28 cellular contexts compared by ENCODE assay signal in the genomic region with DNA sequence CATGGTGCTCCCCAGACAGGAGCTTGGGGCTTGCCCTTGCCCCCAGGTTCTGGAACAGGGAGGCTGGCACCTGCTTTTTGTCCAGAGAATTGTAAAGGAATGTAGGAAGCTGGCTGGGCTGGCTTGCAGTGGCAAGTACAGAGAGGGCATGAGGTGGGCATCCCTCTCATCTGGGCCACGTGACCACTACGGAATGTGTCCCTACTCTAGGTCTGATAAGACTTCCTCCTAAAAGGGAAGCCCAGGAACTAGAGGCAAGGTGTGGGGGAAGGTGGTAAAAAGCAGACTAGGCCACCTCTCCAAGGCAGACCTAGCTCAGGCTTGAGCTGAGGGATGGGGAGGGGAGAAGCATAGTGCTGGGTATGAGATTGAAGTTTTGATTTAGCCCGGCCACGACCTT. TPM values are rescaled to one million over a fixed set of nuclear protein-coding genes. Genes with fewer than 3 reads are reported as not detected.
DNase-seq lines count a peak whose midpoint lies in the region; ATAC-seq, FAIRE-seq and TF ChIP-seq lines count a peak whose summit lies in the region.
"Had no signal": no experiment of that assay in that cellular context is flagged by ENCODE, and none has a peak within 500 bp of the region (broad histone marks: within the 10 kb centered on the region; RNA-seq: fewer than 3 reads in every experiment).

No MANE protein-coding gene starts in this region.

- H3K4me3 Mint-ChIP-seq in Calu3 (ENCODE audit: low read depth, unreplicated experiment) (no peak overlapping the region), endodermal cell (no peak overlapping the region)
- H3K4me3 Mint-ChIP-seq: CD4-positive, alpha-beta memory T cell had no signal

- no peak for TF ChIP-seq RAD21 in A549 (conservative IDR thresholded peaks at IDR 0.05 in 1 of 2, IDR thresholded peaks at IDR 0.05 in 1 of 2)

- H3K27ac ChIP-seq in A549 (peak overlapping the region; percentile 96 to 97), endodermal cell (ENCODE audit: low read depth, low read length) (no peak overlapping the region), pancreas (peak overlapping the region; percentile 42 to 91 (median 83))
- H3K27ac ChIP-seq: BLaER1 treated with 17β-estradiol and CSF1 and Interleukin-3, amounts not matched to agents 10 nM and 100 nM; HL-60; RWPE1; SK-N-MC had no signal

- WGBS in A549 (ENCODE audit: missing lambda C conversion rate): 95% methylated on average over 4 of the region's 4 CpGs
- WGBS in endodermal cell (ENCODE audit: insufficient coverage in 1 of 2, insufficient read length in 1 of 2), 2 experiments: 86 to 87% methylated on average over 4 of the region's 4 CpGs
- 72 to 83% methylated on average over 4 of the region's 4 CpGs for WGBS in pancreas, 2 donors

- TF ChIP-seq POLR2A in A549 (IDR thresholded peaks at IDR 0.05; ENCODE audit: low read length): no peak

- no peak overlapping the region for H3K4me2 ChIP-seq in A549

- no peaks in the 10 kb centered on the region for H3K27me3 Mint-ChIP-seq in Calu3 (ENCODE audit: unreplicated experiment)
- H3K27me3 Mint-ChIP-seq in endodermal cell (ENCODE audit: insufficient read depth): no peaks in the 10 kb centered on the region

- ATAC-seq in A549: no peak
- no peak for ATAC-seq in pancreas

- CTCF ChIA-PET in A549 (lab: Yijun Ruan, JAX): interaction anchor here (3.0 kb wide), 1 partner anchor 27 kb away, joined by 14 read pairs; no protein-coding TSS in a partner anchor
- CTCF ChIA-PET in Calu3 (lab: Charles Lee): no interaction called here

- H3K9ac ChIP-seq in endodermal cell (ENCODE audit: extremely low read depth, low read length, poor library complexity, severe bottlenecking): no peak overlapping the region
- H3K9ac ChIP-seq: BLaER1 treated with 17β-estradiol and CSF1 and Interleukin-3, amounts not matched to agents 10 nM and 100 nM had no signal

- H3K9me3 Mint-ChIP-seq in Calu3 (ENCODE audit: low read depth, unreplicated experiment) (no peaks in the 10 kb centered on the region), endodermal cell (no peaks in the 10 kb centered on the region)
- H3K9me3 Mint-ChIP-seq: CD4-positive, alpha-beta memory T cell had no signal

- H3K9me3 ChIP-seq in A549: no peaks in the 10 kb centered on the region
- H3K9me3 ChIP-seq in endodermal cell (ENCODE audit: control insufficient read depth, low read length): no peaks in the 10 kb centered on the region
- H3K9me3 ChIP-seq in pancreas: no peaks in the 10 kb centered on the region
- H3K9me3 ChIP-seq: BLaER1 treated with 17β-estradiol and CSF1 and Interleukin-3, amounts not matched to agents 10 nM and 100 nM; MG63 had no signal

- H3K4me1 ChIP-seq in A549 (peaks cover 44% of the 10 kb centered on the region), endodermal cell (ENCODE audit: control insufficient read depth, insufficient read depth, low read length) (peaks cover 19% of the 10 kb centered on the region), pancreas (peaks cover 42 to 57% (median 45%) of the 10 kb centered on the region in 3 donors)

- BruUV-seq in Calu3 (replicated peaks; lab: Mats Ljungman, UMichigan): no TSS peak

- TF ChIP-seq EP300 in A549 (IDR thresholded peaks at IDR 0.05): no peak

- H3K36me3 ChIP-seq in endodermal cell (ENCODE audit: control insufficient read depth, insufficient read depth, low read length) (no peaks in the 10 kb centered on the region), pancreas (no peaks in the 10 kb centered on the region)
- H3K36me3 ChIP-seq: BLaER1 treated with 17β-estradiol and CSF1 and Interleukin-3, amounts not matched to agents 10 nM and 100 nM; MG63 had no signal

- H3K4me3 ChIP-seq in A549 (no peak overlapping the region), endodermal cell (ENCODE audit: low read length) (no peak overlapping the region), pancreas (no peak overlapping the region)
- H3K4me3 ChIP-seq: BLaER1 treated with 17β-estradiol and CSF1 and Interleukin-3, amounts not matched to agents 10 nM and 100 nM; GM12878; MG63; SK-N-MC had no signal

- no peak for FAIRE-seq in A549 (lab: Jason Lieb, UNC)
- no peak for FAIRE-seq in pancreas (lab: Jason Lieb, UNC)
- FAIRE-seq in HTR-8/SVneo (lab: Jason Lieb, UNC): no peak
- FAIRE-seq: A204.1, GM12878, H54 had no signal

- no peaks in the 10 kb centered on the region for H3K27me3 ChIP-seq in endodermal cell (ENCODE audit: control insufficient read depth, insufficient read depth, low read length, poor library complexity, severe bottlenecking)
- no peaks in the 10 kb centered on the region for H3K27me3 ChIP-seq in pancreas
- H3K27me3 ChIP-seq: BLaER1 treated with 17β-estradiol and CSF1 and Interleukin-3, amounts not matched to agents 10 nM and 100 nM; MG63 had no signal

- POLR2A ChIA-PET in A549 (lab: Yijun Ruan, JAX): interaction anchor here (0.7 kb wide), 1 partner anchor 88 kb away, joined by 3 read pairs; no protein-coding TSS in a partner anchor

- H3K27ac Mint-ChIP-seq in Calu3 (ENCODE audit: unreplicated experiment): peak overlapping the region; percentile 37
- peak overlapping the region; percentile 54 for H3K27ac Mint-ChIP-seq in endodermal cell
- H3K27ac Mint-ChIP-seq: CD4-positive, alpha-beta memory T cell had no signal

- intact Hi-C loops in Calu3 (cut with micrococcal nuclease; ENCODE audit: unreplicated experiment) (no loop called here), pancreas (cut with DNase I) (no loop called here)

- peaks cover 55% of the 10 kb centered on the region for H3K4me1 Mint-ChIP-seq in Calu3 (ENCODE audit: low read depth, unreplicated experiment)
- peaks cover 59% of the 10 kb centered on the region for H3K4me1 Mint-ChIP-seq in endodermal cell
- H3K4me1 Mint-ChIP-seq: CD4-positive, alpha-beta memory T cell had no signal

- no peak for DNase-seq in A549 (ENCODE audit: low read depth in 1 of 2, low spot score in 1 of 2)
- peak; percentile 36 for DNase-seq in Calu3
- DNase-seq in endodermal cell: no peak
- no peak for DNase-seq in pancreas
- no peak for DNase-seq in ureter (ENCODE audit: low spot score)
- DNase-seq in NCI-H1092 (lab: John Stamatoyannopoulos, UW): no peak
- DNase-seq in HTR-8/SVneo (ENCODE audit: insufficient read length, low spot score): no peak
- no peak for DNase-seq in HuH-7 (ENCODE audit: low spot score)
- DNase-seq: CD4-positive, alpha-beta memory T cell; COR-L47; DMS 273 treated with DMSO at 0.1 percent for 48 hours; DMS79; NCI-H1694; NCI-H2227 treated with DMSO at 0.1 percent for 48 hours; NCI-H526 treated with DMSO at 0.1 percent for 48 hours; SIG-M5 had no signal

- no peak for TF ChIP-seq CTCF in A549 (IDR thresholded peaks at IDR 0.05)
- TF ChIP-seq CTCF in Calu3 (IDR thresholded peaks at IDR 0.05; ENCODE audit: unreplicated experiment): no peak
- no peak for TF ChIP-seq CTCF in endodermal cell (conservative IDR thresholded peaks at IDR 0.05)
- TF ChIP-seq CTCF in pancreas (IDR thresholded peaks at IDR 0.05): no peak

- peaks cover 11% of the 10 kb centered on the region for H3K36me3 Mint-ChIP-seq in Calu3 (ENCODE audit: insufficient read depth, unreplicated experiment)
- H3K36me3 Mint-ChIP-seq in endodermal cell (ENCODE audit: low read depth): no peaks in the 10 kb centered on the region
- H3K36me3 Mint-ChIP-seq: CD4-positive, alpha-beta memory T cell had no signal

TF ChIP-seq in A549, 52 proteins besides CTCF, POLR2A, EP300 and RAD21 (continues in another document):
- no peak for TF ChIP-seq RNF2 (IDR thresholded peaks at IDR 0.05; ENCODE audit: borderline replicate concordance, low read depth)
- TF ChIP-seq POLR2AphosphoS2 (conservative IDR thresholded peaks at IDR 0.05; ENCODE audit: low read length): no peak
- no peak for TF ChIP-seq CBX2 (IDR thresholded peaks at IDR 0.05; ENCODE audit: borderline replicate concordance, low read depth)
- no peak for TF ChIP-seq GATA3 (IDR thresholded peaks at IDR 0.05; ENCODE audit: borderline replicate concordance)
- TF ChIP-seq PHF8 (IDR thresholded peaks at IDR 0.05; ENCODE audit: borderline replicate concordance, low read depth): no peak
- no peak for TF ChIP-seq KDM5A (IDR thresholded peaks at IDR 0.05)

RNA-seq across cellular contexts. Expression of a gene that starts 38.8 kb away (rescaled TPM):
- polyA plus RNA-seq in A549 (2011; rRNA removed) (2.2 and 2.8 TPM in 2 replicates), A549 (2017; fragmentation: RNase III; extraction: RNeasy Plus Mini Kit Qiagen cat#74134 plus additional on column Dnase treatment) (0.79 to 1.2 TPM (median 1.1 TPM) in 3 replicates), pancreas (10 to 100 TPM; 37.0 to 40.6 TPM)
- 1.2 and 1.5 TPM in 2 replicates for polyA plus RNA-seq in A549 (2012; cell fraction: cytosol; rRNA removed)
- 5.2 and 6.2 TPM in 2 replicates for polyA plus RNA-seq in A549 (2012; cell fraction: nucleus; rRNA removed)
- polyA minus RNA-seq in A549 (2011; rRNA and poly(A)+ RNA removed): 1.2 and 1.3 TPM in 2 replicates
- total RNA-seq in Calu3 (2022) (10.6 and 15.9 TPM in 2 replicates), endodermal cell (1 to 10 TPM; 3.8 to 4.7 TPM), pancreas (10 to 100 TPM in 5 of 6 donors, 1 to 10 TPM in 1; 7.2 to 37.6 (median 12.0) TPM), ureter (1.6 TPM)
- 2.5 TPM for polyA plus RNA-seq in endodermal cell (2013, experiment 1 of 2)
- 2.5 TPM for polyA plus RNA-seq in endodermal cell (2013, experiment 2 of 2)

RNA-seq across cellular contexts. Expression of a gene that starts 42.0 kb away (rescaled TPM):
- not detected in 2 replicates for polyA plus RNA-seq in A549 (2011; rRNA removed)
- 0.08 and 0.17 TPM in 2 replicates for polyA plus RNA-seq in A549 (2012; cell fraction: cytosol; rRNA removed)
- not detected in 2 replicates for polyA plus RNA-seq in A549 (2012; cell fraction: nucleus; rRNA removed)
- not detected in 3 replicates for polyA plus RNA-seq in A549 (2017; fragmentation: RNase III; extraction: RNeasy Plus Mini Kit Qiagen cat#74134 plus additional on column Dnase treatment)
- polyA minus RNA-seq in A549 (2011; rRNA and poly(A)+ RNA removed): not detected in 2 replicates
- not detected in 2 replicates for total RNA-seq in Calu3 (2022)
- not detected for total RNA-seq in endodermal cell
- not detected for polyA plus RNA-seq in endodermal cell (2013, experiment 1 of 2)
- polyA plus RNA-seq in endodermal cell (2013, experiment 2 of 2): not detected
- under 1 TPM in 1 of 6 donors, not detected in 5; 0.28 TPM for total RNA-seq in pancreas
- under 1 TPM; 0.12 to 0.42 TPM for polyA plus RNA-seq in pancreas
- total RNA-seq in ureter: not detected
- total RNA-seq: CD4-positive, alpha-beta memory T cell; GM12878; HepG2; HT-29; LHCN-M2; NCI-H460 had no signal
- polyA plus RNA-seq: CD4-positive, alpha-beta memory T cell; GM12878 had no signal

RNA-seq across cellular contexts. Expression of a gene that starts 52.8 kb away (rescaled TPM):
- polyA plus RNA-seq in A549 (2011; rRNA removed): not detected in 2 replicates
- polyA plus RNA-seq in A549 (2012; cell fraction: cytosol; rRNA removed): not detected in 2 replicates
- not detected in 2 replicates for polyA plus RNA-seq in A549 (2012; cell fraction: nucleus; rRNA removed)
- not detected in 3 replicates for polyA plus RNA-seq in A549 (2017; fragmentation: RNase III; extraction: RNeasy Plus Mini Kit Qiagen cat#74134 plus additional on column Dnase treatment)
- not detected in 2 replicates for polyA minus RNA-seq in A549 (2011; rRNA and poly(A)+ RNA removed)
- total RNA-seq in Calu3 (2022): not detected in 2 replicates
- total RNA-seq in endodermal cell: under 1 TPM in 1 of 2 donors, not detected in 1; 0.31 TPM
- polyA plus RNA-seq in endodermal cell (2013, experiment 1 of 2): not detected
- polyA plus RNA-seq in endodermal cell (2013, experiment 2 of 2): not detected
- total RNA-seq in pancreas: 10 to 100 TPM in 1 of 6 donors, 1 to 10 TPM in 5; 2.7 to 13.2 (median 8.6) TPM
- polyA plus RNA-seq in pancreas: 10 to 100 TPM in 1 of 2 donors, 1 to 10 TPM in 1; 6.6 to 29.6 TPM
- total RNA-seq in ureter: 0.57 TPM
- total RNA-seq: CD4-positive, alpha-beta memory T cell; GM12878; HT-29; NCI-H460 had no signal
- polyA plus RNA-seq: HepG2 had no signal
